ENCODE assay signal across 21 cellular contexts in genomic region chr9:36158917-36159316, GRCh38. TPM values are rescaled to one million over a fixed set of nuclear protein-coding genes. Genes with fewer than 3 reads are reported as not detected.
A peak's percentile ranks its signal among the peaks of the same experiment; 100 is the strongest.
DNase-seq lines count a peak whose midpoint lies in the region; ATAC-seq and TF ChIP-seq lines count a peak whose summit lies in the region.
"Had no signal": no experiment of that assay in that cellular context is flagged by ENCODE, and none has a peak within 500 bp of the region (broad histone marks: within the 10 kb centered on the region; RNA-seq: fewer than 3 reads in every experiment).

No MANE protein-coding gene starts in this region.

- H3K4me1 ChIP-seq in right cardiac atrium (ENCODE audit: control insufficient read depth, insufficient read depth, low read length) (peaks cover 6% of the 10 kb centered on the region), skeletal muscle tissue (ENCODE audit: control insufficient read depth in 3 of 3, insufficient read depth in 3 of 3, low read length in 3 of 3) (peaks cover 7 to 14% (median 12%) of the 10 kb centered on the region in 3 donors)
- H3K4me1 ChIP-seq: breast epithelium had no signal

- ATAC-seq in right cardiac atrium (peak; percentile 62 to 80), HG02610 (IDR thresholded peaks at IDR 0.05; ENCODE audit: unreplicated experiment) (no peak), HG02885 (IDR thresholded peaks at IDR 0.05; ENCODE audit: poor library complexity, unreplicated experiment) (no peak)
- ATAC-seq: K562; SK-N-SH treated with all-trans-retinoic acid at 6 μM for 48 hours; stimulated activated effector memory CD8-positive, alpha-beta T cell treated with anti-CD3 and anti-CD28 coated beads, Interleukin-12 subunit alpha, Interleukin-12 subunit beta, amount 100 ng/mL, for 72 hours had no signal

- intact Hi-C loops in right cardiac atrium (cut with DNase I): no loop called here
- intact Hi-C loops in CD14-positive monocyte (cut with micrococcal nuclease): loop anchor here in 1 of 2 donors (1.0 kb wide), 1 partner anchor 7 kb away; no protein-coding TSS in a partner anchor

- H3K27me3 ChIP-seq in right cardiac atrium (ENCODE audit: control insufficient read depth, insufficient read depth) (no peaks in the 10 kb centered on the region), skeletal muscle tissue (ENCODE audit: control insufficient read depth in 3 of 3, insufficient read depth in 3 of 3, low read length in 3 of 3) (peaks cover 3 to 6% (median 4%) of the 10 kb centered on the region in 3 donors)
- H3K27me3 ChIP-seq: breast epithelium, ovary, Peyer's patch had no signal

- peak overlapping the region in 3 of 7 donors; percentile 33 to 91 (median 83) for H3K27ac Mint-ChIP-seq in CD14-positive monocyte
- H3K27ac Mint-ChIP-seq: stimulated activated effector memory CD8-positive, alpha-beta T cell treated with anti-CD3 and anti-CD28 coated beads, Interleukin-12 subunit alpha, Interleukin-12 subunit beta, amount 100 ng/mL, for 72 hours had no signal

- TF ChIP-seq CTCF in coronary artery (IDR thresholded peaks at IDR 0.05) (no peak), CD14-positive monocyte (IDR thresholded peaks at IDR 0.05) (no peak)

- H3K4me1 Mint-ChIP-seq in CD14-positive monocyte: peaks cover 32% of the 10 kb centered on the region

- H3K9me3 ChIP-seq in right cardiac atrium (ENCODE audit: control insufficient read depth, low read length): no peaks in the 10 kb centered on the region
- H3K9me3 ChIP-seq in skeletal muscle tissue (ENCODE audit: control insufficient read depth in 3 of 3, low read length in 3 of 3): no peaks in the 10 kb centered on the region
- H3K9me3 ChIP-seq: breast epithelium, ovary, Peyer's patch had no signal

- H3K36me3 Mint-ChIP-seq in CD14-positive monocyte: peaks cover 71 to 84% of the 10 kb centered on the region in 2 donors

- no peak overlapping the region for H3K4me3 Mint-ChIP-seq in CD14-positive monocyte
- H3K4me3 Mint-ChIP-seq: activated naive CD8-positive, alpha-beta T cell; CD8-positive, alpha-beta memory T cell; stimulated activated effector memory CD8-positive, alpha-beta T cell treated with anti-CD3 and anti-CD28 coated beads, Interleukin-12 subunit alpha, Interleukin-12 subunit beta, amount 100 ng/mL, for 72 hours had no signal

- H3K27ac ChIP-seq in coronary artery (peak overlapping the region; percentile 46 to 79), right cardiac atrium (ENCODE audit: low read length) (peak overlapping the region; percentile 54), skeletal muscle tissue (ENCODE audit: low read depth, low read length) (peak overlapping the region; percentile 72)
- H3K27ac ChIP-seq: ovary had no signal

- no peak overlapping the region for H3K4me3 ChIP-seq in coronary artery
- H3K4me3 ChIP-seq in right cardiac atrium (ENCODE audit: low read length): no peak overlapping the region
- no peak overlapping the region for H3K4me3 ChIP-seq in skeletal muscle tissue (ENCODE audit: low read length in 3 of 3)
- H3K4me3 ChIP-seq: breast epithelium, K562, ovary, Peyer's patch had no signal

- H3K9ac ChIP-seq in skeletal muscle tissue (ENCODE audit: low read depth in 1 of 3, low read length in 3 of 3): no peak overlapping the region

- H3K27me3 Mint-ChIP-seq in CD14-positive monocyte (ENCODE audit: low read depth in 3 of 3): peaks cover 0 to 2% (median 0%) of the 10 kb centered on the region in 3 donors
- H3K27me3 Mint-ChIP-seq: activated naive CD8-positive, alpha-beta T cell had no signal

- peaks cover 0 to 3% (median 1%) of the 10 kb centered on the region in 7 donors for H3K9me3 Mint-ChIP-seq in CD14-positive monocyte
- H3K9me3 Mint-ChIP-seq: CD8-positive, alpha-beta memory T cell; stimulated activated effector memory CD8-positive, alpha-beta T cell treated with anti-CD3 and anti-CD28 coated beads, Interleukin-12 subunit alpha, Interleukin-12 subunit beta, amount 100 ng/mL, for 72 hours had no signal

- DNase-seq in CD1c-positive myeloid dendritic cell (ENCODE audit: extremely low spot score): peak; percentile 38
- no peak for DNase-seq in coronary artery (ENCODE audit: low spot score)
- peak in 2 of 3 donors; percentile 57 to 64 for DNase-seq in right cardiac atrium
- no peak for DNase-seq in CD14-positive monocyte (ENCODE audit: low spot score)
- no peak for DNase-seq in LoVo (ENCODE audit: low spot score)
- DNase-seq: ACHN; activated T-cell treated with anti-CD3 and anti-CD28 coated beads, Interleukin-2, amount 50 U/mL, for 48 hours; DMS79 treated with DMSO at 0.1 percent for 48 hours; NCI-H1105; NCI-H2171 treated with DMSO at 0.1 percent for 48 hours; ovary; Peyer's patch had no signal

- H3K36me3 ChIP-seq in skeletal muscle tissue (ENCODE audit: control insufficient read depth in 3 of 3, insufficient read depth in 3 of 3, low read length in 3 of 3): no peaks in the 10 kb centered on the region
- H3K36me3 ChIP-seq: breast epithelium, ovary had no signal

- 63% methylated on average over 7 of the region's 7 CpGs for WGBS in right cardiac atrium

RNA-seq across cellular contexts. Expression of gene CCIN, which starts 10.3 kb away (rescaled TPM):
- total RNA-seq in right cardiac atrium (under 1 TPM in 3 of 4 donors, not detected in 1; 0.12 to 0.28 (median 0.17) TPM), skeletal muscle tissue (1.0 TPM)
- polyA plus RNA-seq in right cardiac atrium (0.07 TPM), CD14-positive monocyte (under 1 TPM; 0.11 to 0.35 TPM)
- total RNA-seq: CD8-positive, alpha-beta memory T cell; K562; Peyer's patch had no signal
- polyA plus RNA-seq: K562 had no signal

RNA-seq across cellular contexts. Expression of gene GLIPR2, which starts 22.4 kb away (rescaled TPM):
- 10 to 100 TPM in 3 of 4 donors, 1 to 10 TPM in 1; 9.0 to 23.2 (median 14.7) TPM for total RNA-seq in right cardiac atrium
- polyA plus RNA-seq in right cardiac atrium: 8.8 TPM
- 69.4 TPM for total RNA-seq in skeletal muscle tissue
- 100 to 1,000 TPM; 520 to 528 TPM for polyA plus RNA-seq in CD14-positive monocyte

RNA-seq across cellular contexts. Expression of gene CLTA, which starts 31.8 kb away (rescaled TPM):
- 10 to 100 TPM; 69.0 to 76.7 (median 75.1) TPM for total RNA-seq in right cardiac atrium
- polyA plus RNA-seq in right cardiac atrium: 69.5 TPM
- 114 TPM for total RNA-seq in skeletal muscle tissue
- polyA plus RNA-seq in CD14-positive monocyte: 100 to 1,000 TPM; 225 to 262 TPM

Comparison
In these comparisons a context has a peak if more than half of its experiments do, and no peak if none do; other contexts are left out.
1. DNase-seq: peak in CD1c-positive myeloid dendritic cell (single experiment) and right cardiac atrium (2 of 3); none in coronary artery (single experiment), CD14-positive monocyte (single experiment) and LoVo (single experiment).
2. ATAC-seq: peak in right cardiac atrium (2 of 2); none in HG02610 (single experiment) and HG02885 (single experiment).
3. Peak in every context shown above with its lines, with median percentiles within 50 percentile points of each other: H3K27ac ChIP-seq.